16 cellular contexts compared by ENCODE assay signal in the genomic region with DNA sequence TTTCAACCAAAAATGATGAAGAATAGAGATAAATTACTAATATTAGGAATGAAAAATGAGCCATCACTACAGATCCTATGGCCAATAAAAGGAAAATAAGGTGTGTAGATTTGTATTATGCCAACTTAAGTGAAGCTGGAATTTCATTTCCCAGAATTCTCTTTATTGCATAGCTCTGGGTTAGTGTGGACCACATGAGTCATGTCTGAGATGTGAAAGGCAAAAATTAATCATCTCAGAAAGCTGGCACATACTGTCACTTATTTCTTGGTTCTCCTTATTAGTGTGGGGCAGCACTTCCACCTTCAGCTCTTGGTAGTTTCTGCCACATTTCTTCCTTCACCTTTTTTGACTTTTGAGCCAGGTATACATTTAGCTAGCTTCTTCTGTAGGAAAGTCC.
DNase-seq lines count a peak whose midpoint lies in the region; ATAC-seq, FAIRE-seq and TF ChIP-seq lines count a peak whose summit lies in the region.
"Had no signal": no experiment of that assay in that cellular context is flagged by ENCODE, and none has a peak within 500 bp of the region (broad histone marks: within the 10 kb centered on the region; RNA-seq: fewer than 3 reads in every experiment).

No MANE protein-coding gene starts in this region.

- peak overlapping the region; percentile 17 for H3K4me2 ChIP-seq in keratinocyte (ENCODE audit: control insufficient read depth, extremely low read depth, insufficient read depth, low read depth, low read length)

- H3K4me1 ChIP-seq in keratinocyte (ENCODE audit: control insufficient read depth, extremely low read depth, insufficient read depth, low read length) (peaks cover 10% of the 10 kb centered on the region), gastrocnemius medialis (no peaks in the 10 kb centered on the region)

- no peaks in the 10 kb centered on the region for H3K9me3 Mint-ChIP-seq in activated T-helper 17 cell treated with anti-CD3 and anti-CD28 coated beads, Interleukin-2, amount 50 U/mL, for 72 hours
- peaks cover 23% of the 10 kb centered on the region for H3K9me3 Mint-ChIP-seq in activated CD4-positive, alpha-beta T cell treated with anti-CD3 and anti-CD28 coated beads, Interleukin-2, amount 10 ng/mL, durations not matched to agents 7 days and 5 days

- peaks cover 73% of the 10 kb centered on the region for H3K36me3 Mint-ChIP-seq in activated T-helper 17 cell treated with anti-CD3 and anti-CD28 coated beads, Interleukin-2, amount 50 U/mL, for 72 hours (ENCODE audit: low read depth)
- peaks cover 79% of the 10 kb centered on the region for H3K36me3 Mint-ChIP-seq in activated CD4-positive, alpha-beta T cell treated with anti-CD3 and anti-CD28 coated beads, Interleukin-2, amount 10 ng/mL, durations not matched to agents 7 days and 5 days (ENCODE audit: low read depth)

- H3K4me3 ChIP-seq in keratinocyte (ENCODE audit: control insufficient read depth in 2 of 3, extremely low read depth in 1 of 3, insufficient read depth in 2 of 3, low read depth in 1 of 3, low read length in 3 of 3) (no peak overlapping the region), gastrocnemius medialis (no peak overlapping the region)

- intact Hi-C loops in gastrocnemius medialis (cut with DNase I; ENCODE audit: low total_unique reads) = no loop called here

- peak; percentile 9 for DNase-seq in activated CD4-positive, alpha-beta T cell treated with anti-CD3 and anti-CD28 coated beads for 48 hours
- no peak for DNase-seq in activated CD4-positive, alpha-beta T cell treated with anti-CD3 and anti-CD28 coated beads, Interleukin-2, amount 50 U/mL, for 48 hours
- DNase-seq in H54 (ENCODE audit: insufficient read length, low spot score) = no peak
- peak; percentile 17 for DNase-seq in keratinocyte (ENCODE audit: low read depth, low spot score)
- no peak for DNase-seq in GM03348 (ENCODE audit: low spot score)
- no peak for DNase-seq in activated CD4-positive, alpha-beta T cell treated with anti-CD3 and anti-CD28 coated beads, Interleukin-2, amount 10 ng/mL, durations not matched to agents 7 days and 5 days
- DNase-seq in gastrocnemius medialis = no peak
- DNase-seq: cerebellar nuclear complex; foreskin melanocyte; islet precursor cell; naive thymus-derived CD4-positive, alpha-beta T cell; NCI-H1105; NCI-H524; SIG-M5 had no signal

- H3K27me3 ChIP-seq in keratinocyte (ENCODE audit: control insufficient read depth, extremely low read depth, insufficient read depth, low read length) (no peaks in the 10 kb centered on the region), gastrocnemius medialis (no peaks in the 10 kb centered on the region)

- no peak for TF ChIP-seq POLR2A in H54 (IDR thresholded peaks at IDR 0.05; ENCODE audit: low read depth, low read length)
- TF ChIP-seq POLR2A in gastrocnemius medialis (IDR thresholded peaks at IDR 0.05) = no peak

- H3K79me2 ChIP-seq in keratinocyte (ENCODE audit: control insufficient read depth, insufficient read depth, low read length) = no peaks in the 10 kb centered on the region

- H3K27ac Mint-ChIP-seq in activated T-helper 17 cell treated with anti-CD3 and anti-CD28 coated beads, Interleukin-2, amount 50 U/mL, for 72 hours = peak overlapping the region; percentile 63
- H3K27ac Mint-ChIP-seq in activated CD4-positive, alpha-beta T cell treated with anti-CD3 and anti-CD28 coated beads, Interleukin-2, amount 10 ng/mL, durations not matched to agents 7 days and 5 days = no peak overlapping the region

- TF ChIP-seq CTCF in keratinocyte (optimal IDR thresholded peaks at IDR 0.05 in 1 of 3, IDR thresholded peaks at IDR 0.05 in 1 of 3, conservative IDR thresholded peaks at IDR 0.05 in 1 of 3; ENCODE audit: extremely low read depth in 1 of 3, insufficient read depth in 2 of 3, low read length in 3 of 3) (no peak), gastrocnemius medialis (IDR thresholded peaks at IDR 0.05 in 4 of 5, conservative IDR thresholded peaks at IDR 0.05 in 1 of 5) (no peak)

- H4K20me1 ChIP-seq in keratinocyte (ENCODE audit: control insufficient read depth, extremely low read depth, insufficient read depth, low read length) = no peaks in the 10 kb centered on the region

- CTCF ChIA-PET in activated CD4-positive, alpha-beta T cell treated with anti-CD3 and anti-CD28 coated beads, Interleukin-2, amount 10 ng/mL, durations not matched to agents 7 days and 5 days (lab: Charles Lee) = interaction anchor here (0.7 kb wide), 1 partner anchor 21 kb away, joined by 3 read pairs; no protein-coding TSS in a partner anchor

- ATAC-seq in activated T-helper 17 cell treated with anti-CD3 and anti-CD28 coated beads, Interleukin-2, amount 50 U/mL, for 72 hours (replicated peaks) = peak; percentile 95
- no peak for ATAC-seq in gastrocnemius medialis
- ATAC-seq: naive thymus-derived CD4-positive, alpha-beta T cell had no signal

- H3K36me3 ChIP-seq in keratinocyte (ENCODE audit: control insufficient read depth in 2 of 2, extremely low read depth in 1 of 2, insufficient read depth in 2 of 2, low read length in 2 of 2) (peaks cover 3% of the 10 kb centered on the region in 2 experiments), gastrocnemius medialis (peaks cover 2 to 40% of the 10 kb centered on the region in 2 donors)

- FAIRE-seq in H54 (lab: Jason Lieb, UNC) (peak; percentile 20), keratinocyte (lab: Jason Lieb, UNC) (peak; percentile 83)

- in situ Hi-C loops in gastrocnemius medialis (cut with MboI; ENCODE audit: low sequenced_read_pairs in 4 of 4) = no loop called here

- peak overlapping the region; percentile 20 for H3K4me3 Mint-ChIP-seq in activated T-helper 17 cell treated with anti-CD3 and anti-CD28 coated beads, Interleukin-2, amount 50 U/mL, for 72 hours
- H3K4me3 Mint-ChIP-seq in activated CD4-positive, alpha-beta T cell treated with anti-CD3 and anti-CD28 coated beads, Interleukin-2, amount 10 ng/mL, durations not matched to agents 7 days and 5 days = no peak overlapping the region
- H3K4me3 Mint-ChIP-seq: naive thymus-derived CD4-positive, alpha-beta T cell had no signal

- H3K27me3 Mint-ChIP-seq in activated T-helper 17 cell treated with anti-CD3 and anti-CD28 coated beads, Interleukin-2, amount 50 U/mL, for 72 hours = no peaks in the 10 kb centered on the region
- H3K27me3 Mint-ChIP-seq in activated CD4-positive, alpha-beta T cell treated with anti-CD3 and anti-CD28 coated beads, Interleukin-2, amount 10 ng/mL, durations not matched to agents 7 days and 5 days = no peaks in the 10 kb centered on the region
- H3K27me3 Mint-ChIP-seq: naive thymus-derived CD4-positive, alpha-beta T cell had no signal

- H3K9ac ChIP-seq in keratinocyte (ENCODE audit: control insufficient read depth, extremely low read depth, insufficient read depth, low read length) = no peak overlapping the region

- H3K9me1 ChIP-seq in keratinocyte (ENCODE audit: control insufficient read depth, extremely low read depth, insufficient read depth, low read length) = no peaks in the 10 kb centered on the region

- H2AFZ ChIP-seq in keratinocyte (ENCODE audit: control insufficient read depth, low read length) = no peak overlapping the region

- dilution Hi-C loops in keratinocyte (cut with MboI; ENCODE audit: extremely low pct_ligation_motif_present, low sequenced_read_pairs) = no loop called here

- H3K27ac ChIP-seq in keratinocyte (ENCODE audit: control insufficient read depth, insufficient read depth, low read length) (no peak overlapping the region), gastrocnemius medialis (no peak overlapping the region)
- H3K27ac ChIP-seq: VCaP had no signal

- H3K9me3 ChIP-seq in keratinocyte (ENCODE audit: control insufficient read depth, low read depth, low read length) (no peaks in the 10 kb centered on the region), gastrocnemius medialis (no peaks in the 10 kb centered on the region)

- POLR2A ChIA-PET in activated CD4-positive, alpha-beta T cell treated with anti-CD3 and anti-CD28 coated beads, Interleukin-2, amount 10 ng/mL, durations not matched to agents 7 days and 5 days (lab: Charles Lee) = interaction anchor here (0.6 kb wide), 1 partner anchor 516 kb away, joined by 4 read pairs; no protein-coding TSS in a partner anchor

- H3K4me1 Mint-ChIP-seq in activated T-helper 17 cell treated with anti-CD3 and anti-CD28 coated beads, Interleukin-2, amount 50 U/mL, for 72 hours = peaks cover 6% of the 10 kb centered on the region
- peaks cover 9% of the 10 kb centered on the region for H3K4me1 Mint-ChIP-seq in activated CD4-positive, alpha-beta T cell treated with anti-CD3 and anti-CD28 coated beads, Interleukin-2, amount 10 ng/mL, durations not matched to agents 7 days and 5 days

Comparison
In these comparisons a context has a peak if more than half of its experiments do, and no peak if none do; other contexts are left out.
1. DNase-seq: peak in activated CD4-positive, alpha-beta T cell treated with anti-CD3 and anti-CD28 coated beads for 48 hours (single experiment) and keratinocyte (single experiment); none in activated CD4-positive, alpha-beta T cell treated with anti-CD3 and anti-CD28 coated beads, Interleukin-2, amount 50 U/mL, for 48 hours (0 of 2), H54 (single experiment), GM03348 (single experiment), activated CD4-positive, alpha-beta T cell treated with anti-CD3 and anti-CD28 coated beads, Interleukin-2, amount 10 ng/mL, durations not matched to agents 7 days and 5 days (single experiment) and gastrocnemius medialis (0 of 2).